ENCODE assay signal across 22 cellular contexts in the genomic region with DNA sequence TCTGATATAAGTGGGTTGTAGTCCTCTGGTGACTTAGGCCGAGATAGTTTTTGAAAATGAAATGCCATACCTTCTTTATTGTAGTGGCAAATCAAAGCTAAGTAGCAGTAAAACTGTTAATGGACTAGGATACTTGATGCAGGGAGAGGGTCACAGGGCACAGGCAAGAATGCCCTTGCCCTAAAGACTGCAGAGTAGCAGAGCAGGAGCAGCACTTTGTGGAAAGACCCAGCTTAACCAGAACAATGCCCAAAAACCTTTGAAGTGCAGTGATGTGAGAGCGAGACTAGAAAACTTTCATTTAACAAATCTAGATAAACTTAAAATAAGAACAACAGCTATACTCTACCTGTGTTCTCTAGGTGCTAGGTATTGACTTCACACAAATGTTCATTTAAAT.
DNase-seq lines count a peak whose midpoint lies in the region; ATAC-seq and TF ChIP-seq lines count a peak whose summit lies in the region.
"Had no signal": no experiment of that assay in that cellular context is flagged by ENCODE, and none has a peak within 500 bp of the region (broad histone marks: within the 10 kb centered on the region; RNA-seq: fewer than 3 reads in every experiment).

No MANE protein-coding gene starts in this region.

- H2AK5ac ChIP-seq in mesendoderm (ENCODE audit: low read length), result no peak overlapping the region

- intact Hi-C loops in right cardiac atrium (cut with DNase I), result no loop called here
- intact Hi-C loops in Right ventricle myocardium inferior (cut with DNase I), result no loop called here
- intact Hi-C loops in transverse colon (cut with DNase I; ENCODE audit: low total_unique reads), result no loop called here

- peaks cover 57% of the 10 kb centered on the region for H3K36me3 Mint-ChIP-seq in activated CD8-positive, alpha-beta T cell treated with anti-CD3 and anti-CD28 coated beads, Interleukin-2, amount 10 ng/mL, durations not matched to agents 7 days and 5 days (ENCODE audit: low read depth)

- no peak overlapping the region for H4K8ac ChIP-seq in mesendoderm (ENCODE audit: low read depth, low read length)

- H3K9me3 ChIP-seq in right cardiac atrium (ENCODE audit: control insufficient read depth, low read length) (no peaks in the 10 kb centered on the region), transverse colon (no peaks in the 10 kb centered on the region)
- H3K9me3 ChIP-seq: breast epithelium, HAP-1, ovary, uterus had no signal

- no peaks in the 10 kb centered on the region for H3K79me1 ChIP-seq in mesendoderm (ENCODE audit: low read length)

- no peak overlapping the region for H3K9ac ChIP-seq in mesendoderm (ENCODE audit: low read length)

- TF ChIP-seq CTCF in transverse colon (IDR thresholded peaks at IDR 0.05), result no peak

- ATAC-seq in right cardiac atrium, result no peak
- ATAC-seq in Right ventricle myocardium inferior, result no peak
- peak; percentile 17 for ATAC-seq in activated CD8-positive, alpha-beta T cell treated with anti-CD3 and anti-CD28 coated beads, Interleukin-2, amount 10 ng/mL, durations not matched to agents 7 days and 5 days
- no peak for ATAC-seq in SK-N-SH treated with all-trans-retinoic acid at 6 μM for 48 hours
- no peak for ATAC-seq in HG03521 (IDR thresholded peaks at IDR 0.05; ENCODE audit: unreplicated experiment)
- ATAC-seq: esophagus mucosa had no signal

- no peak overlapping the region for H3K4ac ChIP-seq in mesendoderm (ENCODE audit: low read depth, low read length)

- no peak overlapping the region for H2BK120ac ChIP-seq in mesendoderm (ENCODE audit: low read depth, low read length)

- H3K4me1 ChIP-seq in right cardiac atrium (ENCODE audit: control insufficient read depth, insufficient read depth, low read length), result peaks cover 7% of the 10 kb centered on the region
- no peaks in the 10 kb centered on the region for H3K4me1 ChIP-seq in mesendoderm (ENCODE audit: control insufficient read depth, low read depth, low read length)
- peaks cover 9 to 72% (median 23%) of the 10 kb centered on the region in 4 donors for H3K4me1 ChIP-seq in transverse colon
- H3K4me1 ChIP-seq: breast epithelium had no signal

- H3K27ac Mint-ChIP-seq in activated CD8-positive, alpha-beta T cell treated with anti-CD3 and anti-CD28 coated beads, Interleukin-2, amount 10 ng/mL, durations not matched to agents 7 days and 5 days, result no peak overlapping the region

- H2BK15ac ChIP-seq in mesendoderm (replicated peaks; ENCODE audit: low read depth), result no peak overlapping the region

- no peaks in the 10 kb centered on the region for H3K79me2 ChIP-seq in mesendoderm (ENCODE audit: control insufficient read depth, insufficient read depth, low read length)

- TF ChIP-seq POLR2A in transverse colon (IDR thresholded peaks at IDR 0.05), result no peak

- no peaks in the 10 kb centered on the region for H3K9me3 Mint-ChIP-seq in activated CD8-positive, alpha-beta T cell treated with anti-CD3 and anti-CD28 coated beads, Interleukin-2, amount 10 ng/mL, durations not matched to agents 7 days and 5 days (ENCODE audit: insufficient read depth)

- no peak overlapping the region for H3K4me3 Mint-ChIP-seq in activated CD8-positive, alpha-beta T cell treated with anti-CD3 and anti-CD28 coated beads, Interleukin-2, amount 10 ng/mL, durations not matched to agents 7 days and 5 days

- no peak overlapping the region for H3K56ac ChIP-seq in mesendoderm (ENCODE audit: low read length)

- no peak overlapping the region for H2BK5ac ChIP-seq in mesendoderm (ENCODE audit: low read length)

- WGBS in right cardiac atrium, result 89% methylated on average over 2 of the region's 2 CpGs
- no CpG with 5 or more reads among the region's 2 CpGs for WGBS in mesendoderm (ENCODE audit: extremely low coverage, insufficient coverage, low lambda C conversion rate)
- 88 to 100% methylated on average over 2 of the region's 2 CpGs for WGBS in transverse colon (ENCODE audit: low coverage in 1 of 2), 2 donors

- H3K18ac ChIP-seq in mesendoderm (ENCODE audit: low read length), result no peak overlapping the region

- in situ Hi-C loops in transverse colon (cut with MboI; ENCODE audit: low pct_ligation_motif_present in 1 of 4, low pct_unique_long_range_greater_than_20kb in 1 of 4, low sequenced_read_pairs in 3 of 4), result no loop called here

- H3K27me3 ChIP-seq in right cardiac atrium (ENCODE audit: control insufficient read depth, insufficient read depth) (no peaks in the 10 kb centered on the region), mesendoderm (ENCODE audit: insufficient read depth, low read length, poor library complexity) (no peaks in the 10 kb centered on the region), transverse colon (no peaks in the 10 kb centered on the region)
- H3K27me3 ChIP-seq: breast epithelium, dorsolateral prefrontal cortex, ovary, uterus had no signal

- no peaks in the 10 kb centered on the region for H3K27me3 Mint-ChIP-seq in activated CD8-positive, alpha-beta T cell treated with anti-CD3 and anti-CD28 coated beads, Interleukin-2, amount 10 ng/mL, durations not matched to agents 7 days and 5 days (ENCODE audit: low read depth)

- H3K23ac ChIP-seq in mesendoderm (ENCODE audit: low read length), result no peak overlapping the region

- H3K27ac ChIP-seq in right cardiac atrium (ENCODE audit: low read length) (peak overlapping the region; percentile 37), mesendoderm (ENCODE audit: low read depth, low read length) (no peak overlapping the region), transverse colon (peak overlapping the region in 3 of 4 donors; percentile 19 to 52 (median 51))
- H3K27ac ChIP-seq: breast epithelium, ovary had no signal

- H3K4me3 ChIP-seq in right cardiac atrium (ENCODE audit: low read length) (no peak overlapping the region), mesendoderm (ENCODE audit: low read length) (no peak overlapping the region), transverse colon (no peak overlapping the region)
- H3K4me3 ChIP-seq: breast epithelium, dorsolateral prefrontal cortex, HAP-1, ovary, skin epidermis, uterus had no signal

- POLR2A ChIA-PET in activated CD8-positive, alpha-beta T cell treated with anti-CD3 and anti-CD28 coated beads, Interleukin-2, amount 10 ng/mL, durations not matched to agents 7 days and 5 days (lab: Charles Lee), result interaction anchor here (0.8 to 1.0 kb wide), 2 partner anchors 12 to 106 kb away, joined by 3 to 6 read pairs; no protein-coding TSS in a partner anchor

- no peaks in the 10 kb centered on the region for H3K36me3 ChIP-seq in mesendoderm (ENCODE audit: control insufficient read depth, insufficient read depth, low read length)
- H3K36me3 ChIP-seq in transverse colon, result no peaks in the 10 kb centered on the region
- H3K36me3 ChIP-seq: breast epithelium, HAP-1, ovary, uterus had no signal

- no peak for TF ChIP-seq EP300 in transverse colon (IDR thresholded peaks at IDR 0.05; ENCODE audit: low read depth)

- no peak overlapping the region for H4K5ac ChIP-seq in mesendoderm (ENCODE audit: low read length)

- CTCF ChIA-PET in activated CD8-positive, alpha-beta T cell treated with anti-CD3 and anti-CD28 coated beads, Interleukin-2, amount 10 ng/mL, durations not matched to agents 7 days and 5 days (lab: Charles Lee), result no interaction called here

- H3K4me1 Mint-ChIP-seq in activated CD8-positive, alpha-beta T cell treated with anti-CD3 and anti-CD28 coated beads, Interleukin-2, amount 10 ng/mL, durations not matched to agents 7 days and 5 days (ENCODE audit: low read depth), result peaks cover 34% of the 10 kb centered on the region

- DNase-seq in right cardiac atrium (no peak), Right ventricle myocardium inferior (ENCODE audit: missing footprints) (no peak), mesendoderm (peak; percentile 19), transverse colon (no peak), NOMO-1 treated with DMSO at 0.1 percent for 48 hours (lab: John Stamatoyannopoulos, UW; ENCODE audit: unreplicated experiment) (no peak)
- no peak for DNase-seq in activated CD8-positive, alpha-beta T cell treated with anti-CD3 and anti-CD28 coated beads, Interleukin-2, amount 10 ng/mL, durations not matched to agents 7 days and 5 days
- DNase-seq: activated CD4-positive, CD25-positive, alpha-beta regulatory T cell treated with anti-CD3 and anti-CD28 coated beads, Interleukin-2, amount 50 U/mL, for 72 hours; activated CD8-positive, alpha-beta memory T cell treated with anti-CD3 and anti-CD28 coated beads, Interleukin-2, amount 50 U/mL, for 4 hours; activated naive CD4-positive, alpha-beta T cell; dorsolateral prefrontal cortex; NCI-H1417; NCI-H2171 treated with DMSO at 0.1 percent for 48 hours; NCI-H69; ovary; stimulated activated CD4-positive, alpha-beta T cell treated with anti-CD3 and anti-CD28 coated beads, Interleukin-4, amount 100 ng/mL, for 1 hour; uterus had no signal

- no peak overlapping the region for H3K4me2 ChIP-seq in mesendoderm (ENCODE audit: low read length)

TF ChIP-seq in SK-N-SH treated with all-trans-retinoic acid at 6 μM for 48 hours, 23 proteins besides CTCF, POLR2A, EP300 and RAD21 (continues in another document):
- TF ChIP-seq RARB (CRISPR knock-in tag; IDR thresholded peaks at IDR 0.05) (no peak), TCF4 (CRISPR knock-in tag; IDR thresholded peaks at IDR 0.05; ENCODE audit: borderline replicate concordance) (no peak), ZFP3 (CRISPR knock-in tag; IDR thresholded peaks at IDR 0.05) (no peak), TSHZ2 (CRISPR knock-in tag; IDR thresholded peaks at IDR 0.05) (no peak), TOX (CRISPR knock-in tag; IDR thresholded peaks at IDR 0.05; ENCODE audit: borderline replicate concordance) (no peak), CSDC2 (CRISPR knock-in tag; IDR thresholded peaks at IDR 0.05) (no peak)
